ENCODE assay signal across 8 cellular contexts in genomic region chr11:78022397-78023396, GRCh38. TPM values are rescaled to one million over a fixed set of nuclear protein-coding genes. Genes with fewer than 3 reads are reported as not detected.
DNase-seq lines count a peak whose midpoint lies in the region; ATAC-seq, FAIRE-seq and TF ChIP-seq lines count a peak whose summit lies in the region.

TSS of gene KCTD14 (minus strand) at chr11:78023276. CDS start at chr11:78023249, 27 bp downstream.

- peak; percentile 72 for DNase-seq in HT1080 (ENCODE audit: low read depth)
- DNase-seq in right cardiac atrium = peak; percentile 51 to 75 (median 74)
- DNase-seq in small intestine = peak; percentile 63
- DNase-seq in activated CD8-positive, alpha-beta T cell treated with anti-CD3 and anti-CD28 coated beads for 36 hours = no peak
- no peak for DNase-seq in activated T-helper 1 cell treated with anti-CD3 and anti-CD28 coated beads, Interleukin-12 subunit alpha, Interleukin-12 subunit beta, Interleukin-2, Interleukin-4 antibody, amounts not matched to agents 30 ng/mL and 10 ng/mL and 1 ng/mL, durations not matched to agents 14 hours and 24 hours and 36 hours (ENCODE audit: low spot score)
- no peak for DNase-seq in activated CD8-positive, alpha-beta memory T cell treated with anti-CD3 and anti-CD28 coated beads, Interleukin-2, amount 10 ng/mL, durations not matched to agents 7 days and 5 days

- FAIRE-seq in small intestine (lab: Jason Lieb, UNC) = no peak

- no peaks in the 10 kb centered on the region for H3K4me1 ChIP-seq in right cardiac atrium (ENCODE audit: control insufficient read depth, insufficient read depth, low read length)
- no peaks in the 10 kb centered on the region for H3K4me1 ChIP-seq in small intestine (ENCODE audit: control insufficient read depth in 2 of 2, insufficient read depth in 1 of 2, low read depth in 1 of 2, low read length in 1 of 2)

- H3K4me1 Mint-ChIP-seq in activated CD8-positive, alpha-beta T cell treated with anti-CD3 and anti-CD28 coated beads for 36 hours (ENCODE audit: low read depth) = no peaks in the 10 kb centered on the region
- no peaks in the 10 kb centered on the region for H3K4me1 Mint-ChIP-seq in activated T-helper 1 cell treated with anti-CD3 and anti-CD28 coated beads, Interleukin-12 subunit alpha, Interleukin-12 subunit beta, Interleukin-2, Interleukin-4 antibody, amounts not matched to agents 30 ng/mL and 10 ng/mL and 1 ng/mL, durations not matched to agents 14 hours and 24 hours and 36 hours (ENCODE audit: low read depth)
- H3K4me1 Mint-ChIP-seq in activated CD8-positive, alpha-beta memory T cell treated with anti-CD3 and anti-CD28 coated beads, Interleukin-2, amount 10 ng/mL, durations not matched to agents 7 days and 5 days = peaks cover 3% of the 10 kb centered on the region

- H3K27ac ChIP-seq in right cardiac atrium (ENCODE audit: low read length) (no peak within 1 kb of the TSS), small intestine (ENCODE audit: low read depth in 1 of 2, low read length in 1 of 2) (peak within 1 kb of the TSS in 1 of 2 donors; percentile 65)

- TF ChIP-seq CTCF in WI38 (IDR thresholded peaks at IDR 0.05; ENCODE audit: low read depth, low read length) = no peak
- no peak for TF ChIP-seq CTCF in activated CD8-positive, alpha-beta T cell treated with anti-CD3 and anti-CD28 coated beads for 36 hours (IDR thresholded peaks at IDR 0.05)

- POLR2A ChIA-PET in activated CD8-positive, alpha-beta T cell treated with anti-CD3 and anti-CD28 coated beads for 36 hours (lab: Charles Lee) = no interaction called here

- CTCF ChIA-PET in activated CD8-positive, alpha-beta T cell treated with anti-CD3 and anti-CD28 coated beads for 36 hours (lab: Charles Lee) = interaction anchor here (2.5 kb wide), 1 partner anchor 23 kb away, joined by 15 read pairs; no protein-coding TSS in a partner anchor
- CTCF ChIA-PET in activated CD8-positive, alpha-beta memory T cell treated with anti-CD3 and anti-CD28 coated beads, Interleukin-2, amount 10 ng/mL, durations not matched to agents 7 days and 5 days (lab: Charles Lee) = no interaction called here

- H3K9me3 ChIP-seq in right cardiac atrium (ENCODE audit: control insufficient read depth, low read length) = no peaks in the 10 kb centered on the region
- H3K9me3 ChIP-seq in small intestine (ENCODE audit: control insufficient read depth, low read depth) = no peaks in the 10 kb centered on the region

- no peaks in the 10 kb centered on the region for H3K36me3 Mint-ChIP-seq in activated CD8-positive, alpha-beta T cell treated with anti-CD3 and anti-CD28 coated beads for 36 hours (ENCODE audit: low read depth)
- H3K36me3 Mint-ChIP-seq in activated T-helper 1 cell treated with anti-CD3 and anti-CD28 coated beads, Interleukin-12 subunit alpha, Interleukin-12 subunit beta, Interleukin-2, Interleukin-4 antibody, amounts not matched to agents 30 ng/mL and 10 ng/mL and 1 ng/mL, durations not matched to agents 14 hours and 24 hours and 36 hours (ENCODE audit: low read depth) = no peaks in the 10 kb centered on the region
- peaks cover 1% of the 10 kb centered on the region for H3K36me3 Mint-ChIP-seq in activated CD8-positive, alpha-beta memory T cell treated with anti-CD3 and anti-CD28 coated beads, Interleukin-2, amount 10 ng/mL, durations not matched to agents 7 days and 5 days

- peak; percentile 86 to 90 for ATAC-seq in right cardiac atrium
- no peak for ATAC-seq in activated CD8-positive, alpha-beta T cell treated with anti-CD3 and anti-CD28 coated beads for 36 hours
- no peak for ATAC-seq in HG02852 (IDR thresholded peaks at IDR 0.05; ENCODE audit: unreplicated experiment)
- ATAC-seq in activated CD8-positive, alpha-beta memory T cell treated with anti-CD3 and anti-CD28 coated beads, Interleukin-2, amount 10 ng/mL, durations not matched to agents 7 days and 5 days = no peak

- H3K4me3 Mint-ChIP-seq in activated CD8-positive, alpha-beta T cell treated with anti-CD3 and anti-CD28 coated beads for 36 hours = no peak within 1 kb of the TSS
- no peak within 1 kb of the TSS for H3K4me3 Mint-ChIP-seq in activated T-helper 1 cell treated with anti-CD3 and anti-CD28 coated beads, Interleukin-12 subunit alpha, Interleukin-12 subunit beta, Interleukin-2, Interleukin-4 antibody, amounts not matched to agents 30 ng/mL and 10 ng/mL and 1 ng/mL, durations not matched to agents 14 hours and 24 hours and 36 hours
- H3K4me3 Mint-ChIP-seq in activated CD8-positive, alpha-beta memory T cell treated with anti-CD3 and anti-CD28 coated beads, Interleukin-2, amount 10 ng/mL, durations not matched to agents 7 days and 5 days = no peak within 1 kb of the TSS

- intact Hi-C loops in right cardiac atrium (cut with DNase I) = no loop called here
- intact Hi-C loops in activated CD8-positive, alpha-beta T cell treated with anti-CD3 and anti-CD28 coated beads for 36 hours (cut with micrococcal nuclease) = no loop called here
- intact Hi-C loops in activated T-helper 1 cell treated with anti-CD3 and anti-CD28 coated beads, Interleukin-12 subunit alpha, Interleukin-12 subunit beta, Interleukin-2, Interleukin-4 antibody, amounts not matched to agents 30 ng/mL and 10 ng/mL and 1 ng/mL, durations not matched to agents 14 hours and 24 hours and 36 hours (cut with micrococcal nuclease) = no loop called here

- H3K27me3 ChIP-seq in right cardiac atrium (ENCODE audit: control insufficient read depth, insufficient read depth) (no peaks in the 10 kb centered on the region), small intestine (ENCODE audit: control insufficient read depth in 2 of 2, insufficient read depth in 2 of 2, low read length in 2 of 2) (no peaks in the 10 kb centered on the region)

- H3K36me3 ChIP-seq in small intestine (ENCODE audit: control insufficient read depth in 2 of 2, insufficient read depth in 2 of 2, low read length in 2 of 2) = no peaks in the 10 kb centered on the region

- no peak within 1 kb of the TSS for H3K27ac Mint-ChIP-seq in activated CD8-positive, alpha-beta T cell treated with anti-CD3 and anti-CD28 coated beads for 36 hours
- H3K27ac Mint-ChIP-seq in activated T-helper 1 cell treated with anti-CD3 and anti-CD28 coated beads, Interleukin-12 subunit alpha, Interleukin-12 subunit beta, Interleukin-2, Interleukin-4 antibody, amounts not matched to agents 30 ng/mL and 10 ng/mL and 1 ng/mL, durations not matched to agents 14 hours and 24 hours and 36 hours = no peak within 1 kb of the TSS
- H3K27ac Mint-ChIP-seq in activated CD8-positive, alpha-beta memory T cell treated with anti-CD3 and anti-CD28 coated beads, Interleukin-2, amount 10 ng/mL, durations not matched to agents 7 days and 5 days = no peak within 1 kb of the TSS

- 14% methylated on average over 37 of the region's 37 CpGs for WGBS in right cardiac atrium
- WGBS in small intestine, 3 donors = 8 to 14% (median 13%) methylated on average over 31 to 37 of the region's 37 CpGs

- no peaks in the 10 kb centered on the region for H3K9me3 Mint-ChIP-seq in activated CD8-positive, alpha-beta T cell treated with anti-CD3 and anti-CD28 coated beads for 36 hours
- no peaks in the 10 kb centered on the region for H3K9me3 Mint-ChIP-seq in activated T-helper 1 cell treated with anti-CD3 and anti-CD28 coated beads, Interleukin-12 subunit alpha, Interleukin-12 subunit beta, Interleukin-2, Interleukin-4 antibody, amounts not matched to agents 30 ng/mL and 10 ng/mL and 1 ng/mL, durations not matched to agents 14 hours and 24 hours and 36 hours
- no peaks in the 10 kb centered on the region for H3K9me3 Mint-ChIP-seq in activated CD8-positive, alpha-beta memory T cell treated with anti-CD3 and anti-CD28 coated beads, Interleukin-2, amount 10 ng/mL, durations not matched to agents 7 days and 5 days (ENCODE audit: low read depth)

- peaks cover 12% of the 10 kb centered on the region for H3K27me3 Mint-ChIP-seq in activated CD8-positive, alpha-beta T cell treated with anti-CD3 and anti-CD28 coated beads for 36 hours
- peaks cover 19% of the 10 kb centered on the region for H3K27me3 Mint-ChIP-seq in activated T-helper 1 cell treated with anti-CD3 and anti-CD28 coated beads, Interleukin-12 subunit alpha, Interleukin-12 subunit beta, Interleukin-2, Interleukin-4 antibody, amounts not matched to agents 30 ng/mL and 10 ng/mL and 1 ng/mL, durations not matched to agents 14 hours and 24 hours and 36 hours (ENCODE audit: insufficient read depth)
- H3K27me3 Mint-ChIP-seq in activated CD8-positive, alpha-beta memory T cell treated with anti-CD3 and anti-CD28 coated beads, Interleukin-2, amount 10 ng/mL, durations not matched to agents 7 days and 5 days = peaks cover 21% of the 10 kb centered on the region

- H3K4me3 ChIP-seq in WI38 (ENCODE audit: low read depth, low read length) (peak within 1 kb of the TSS; percentile 51), right cardiac atrium (ENCODE audit: low read length) (peak within 1 kb of the TSS; percentile 33), small intestine (ENCODE audit: low read depth in 1 of 2, low read length in 2 of 2) (peak within 1 kb of the TSS; percentile 35 to 69)

RNA-seq across cellular contexts. Expression of gene KCTD14, which starts in this region (rescaled TPM):
- 15.0 and 20.1 TPM in 2 replicates for total RNA-seq in HT1080 (2014; rRNA removed; shearing (Covaris generic))
- 21.4 and 26.2 TPM in 2 replicates for polyA plus RNA-seq in HT1080 (2015; cell fraction: cytosol; rRNA removed)
- 12.7 and 13.0 TPM in 2 replicates for polyA plus RNA-seq in HT1080 (2015; cell fraction: nucleus; rRNA removed)
- total RNA-seq in right cardiac atrium = under 1 TPM in 3 of 4 donors, not detected in 1; 0.43 to 0.56 (median 0.45) TPM
- 0.36 TPM for polyA plus RNA-seq in right cardiac atrium
- polyA plus RNA-seq in small intestine = 10 to 100 TPM in 1 of 3 donors, 1 to 10 TPM in 2; 4.9 to 11.1 (median 5.4) TPM
- under 1 TPM in 1 of 2 experiments, not detected in 1; 0.16 TPM for total RNA-seq in activated CD8-positive, alpha-beta T cell treated with anti-CD3 and anti-CD28 coated beads for 36 hours
- total RNA-seq in activated T-helper 1 cell treated with anti-CD3 and anti-CD28 coated beads, Interleukin-12 subunit alpha, Interleukin-12 subunit beta, Interleukin-2, Interleukin-4 antibody, amounts not matched to agents 30 ng/mL and 10 ng/mL and 1 ng/mL, durations not matched to agents 14 hours and 24 hours and 36 hours = 0.16 and 0.49 TPM in 2 replicates
- under 1 TPM; 0.18 to 0.23 TPM for total RNA-seq in activated CD8-positive, alpha-beta memory T cell treated with anti-CD3 and anti-CD28 coated beads, Interleukin-2, amount 10 ng/mL, durations not matched to agents 7 days and 5 days

Comparison
In these comparisons a context has a peak if more than half of its experiments do, and no peak if none do; other contexts are left out.
1. RNA of gene KCTD14 (total RNA-seq): 15.0 to 20.1 TPM in HT1080; 0.43 to 0.56 TPM in right cardiac atrium, 0.18 to 0.23 TPM in activated CD8-positive, alpha-beta memory T cell treated with anti-CD3 and anti-CD28 coated beads, Interleukin-2, amount 10 ng/mL, durations not matched to agents 7 days and 5 days, 0.16 TPM in activated CD8-positive, alpha-beta T cell treated with anti-CD3 and anti-CD28 coated beads for 36 hours and 0.16 to 0.49 TPM in activated T-helper 1 cell treated with anti-CD3 and anti-CD28 coated beads, Interleukin-12 subunit alpha, Interleukin-12 subunit beta, Interleukin-2, Interleukin-4 antibody, amounts not matched to agents 30 ng/mL and 10 ng/mL and 1 ng/mL, durations not matched to agents 14 hours and 24 hours and 36 hours; every median in the first group is over 10 times any median in the second.
2. Peak in DNase-seq, ATAC-seq and H3K4me3 ChIP-seq in right cardiac atrium; RNA of the gene not detected or under 1 TPM.
3. DNase-seq: peak in HT1080 (single experiment) and small intestine (single experiment); none in activated CD8-positive, alpha-beta T cell treated with anti-CD3 and anti-CD28 coated beads for 36 hours (single experiment), activated T-helper 1 cell treated with anti-CD3 and anti-CD28 coated beads, Interleukin-12 subunit alpha, Interleukin-12 subunit beta, Interleukin-2, Interleukin-4 antibody, amounts not matched to agents 30 ng/mL and 10 ng/mL and 1 ng/mL, durations not matched to agents 14 hours and 24 hours and 36 hours (single experiment) and activated CD8-positive, alpha-beta memory T cell treated with anti-CD3 and anti-CD28 coated beads, Interleukin-2, amount 10 ng/mL, durations not matched to agents 7 days and 5 days (single experiment).
4. Peak in every context shown above with its lines, with median percentiles within 50 percentile points of each other: H3K4me3 ChIP-seq.